Comparison of ENCODE assay signal across 15 cellular contexts in genomic region chr3:193711964-193712598, GRCh38.
DNase-seq lines count a peak whose midpoint lies in the region; ATAC-seq, FAIRE-seq and TF ChIP-seq lines count a peak whose summit lies in the region.
"Had no signal": no experiment of that assay in that cellular context is flagged by ENCODE, and none has a peak within 500 bp of the region (broad histone marks: within the 10 kb centered on the region; RNA-seq: fewer than 3 reads in every experiment).

No MANE protein-coding gene starts in this region.

- H3K9me3 Mint-ChIP-seq in activated CD8-positive, alpha-beta T cell treated with anti-CD3 and anti-CD28 coated beads, Interleukin-2, amount 10 ng/mL, durations not matched to agents 7 days and 5 days (ENCODE audit: insufficient read depth) = peaks cover 5% of the 10 kb centered on the region
- peaks cover 24% of the 10 kb centered on the region for H3K9me3 Mint-ChIP-seq in HFFc6

- H3K4me1 Mint-ChIP-seq in activated CD8-positive, alpha-beta T cell treated with anti-CD3 and anti-CD28 coated beads, Interleukin-2, amount 10 ng/mL, durations not matched to agents 7 days and 5 days (ENCODE audit: low read depth) = peaks cover 14% of the 10 kb centered on the region
- no peaks in the 10 kb centered on the region for H3K4me1 Mint-ChIP-seq in HFFc6 (ENCODE audit: low read depth)

- POLR2A ChIA-PET in activated CD8-positive, alpha-beta T cell treated with anti-CD3 and anti-CD28 coated beads, Interleukin-2, amount 10 ng/mL, durations not matched to agents 7 days and 5 days (lab: Charles Lee) = no interaction called here

- no peak for TF ChIP-seq CTCF in HFFc6 (IDR thresholded peaks at IDR 0.05)

- no peak overlapping the region for H3K4me3 Mint-ChIP-seq in activated CD8-positive, alpha-beta T cell treated with anti-CD3 and anti-CD28 coated beads, Interleukin-2, amount 10 ng/mL, durations not matched to agents 7 days and 5 days
- no peak overlapping the region for H3K4me3 Mint-ChIP-seq in HFFc6
- H3K4me3 Mint-ChIP-seq: activated CD8-positive, alpha-beta memory T cell treated with anti-CD3 and anti-CD28 coated beads, Interleukin-2, amount 10 ng/mL, durations not matched to agents 7 days and 5 days; CD14-positive monocyte; T-helper 2 cell treated with Interferon-gamma antibody and Interleukin-4, amounts not matched to agents 5 μg/mL and 100 μg/mL, for 36 hours had no signal

- no peaks in the 10 kb centered on the region for H3K27me3 Mint-ChIP-seq in activated CD8-positive, alpha-beta T cell treated with anti-CD3 and anti-CD28 coated beads, Interleukin-2, amount 10 ng/mL, durations not matched to agents 7 days and 5 days (ENCODE audit: low read depth)
- H3K27me3 Mint-ChIP-seq in HFFc6 (ENCODE audit: insufficient read depth) = no peaks in the 10 kb centered on the region; the same call in 1 of the 2 replicates
- H3K27me3 Mint-ChIP-seq: activated CD8-positive, alpha-beta memory T cell treated with anti-CD3 and anti-CD28 coated beads, Interleukin-2, amount 10 ng/mL, durations not matched to agents 7 days and 5 days had no signal

- DNase-seq in COLO829 (ENCODE audit: low spot score) (peak; percentile 24), NCI-H1417 treated with DMSO at 0.1 percent for 48 hours (lab: John Stamatoyannopoulos, UW) (peak; percentile 44), NCI-H748 (lab: John Stamatoyannopoulos, UW; ENCODE audit: unreplicated experiment) (peak; percentile 96), NCI-H2171 treated with DMSO at 0.1 percent for 48 hours (lab: John Stamatoyannopoulos, UW) (no peak), RKO (ENCODE audit: low spot score) (no peak), HFFc6 (no peak)
- no peak for DNase-seq in activated CD8-positive, alpha-beta T cell treated with anti-CD3 and anti-CD28 coated beads, Interleukin-2, amount 10 ng/mL, durations not matched to agents 7 days and 5 days
- DNase-seq: activated CD4-positive, alpha-beta T cell treated with anti-CD3 and anti-CD28 coated beads for 1 hour; activated CD8-positive, alpha-beta memory T cell treated with anti-CD3 and anti-CD28 coated beads, Interleukin-2, amount 10 ng/mL, durations not matched to agents 7 days and 5 days; activated effector memory CD4-positive, alpha-beta T cell treated with anti-CD3 and anti-CD28 coated beads, Interleukin-2, amount 50 U/mL, for 16 hours; stimulated activated CD4-positive, alpha-beta T cell treated with anti-CD3 and anti-CD28 coated beads, Interleukin-2, amount 100 ng/mL, for 48 hours had no signal

- peaks cover 9% of the 10 kb centered on the region for H3K36me3 Mint-ChIP-seq in activated CD8-positive, alpha-beta T cell treated with anti-CD3 and anti-CD28 coated beads, Interleukin-2, amount 10 ng/mL, durations not matched to agents 7 days and 5 days (ENCODE audit: low read depth)
- peaks cover 16% of the 10 kb centered on the region for H3K36me3 Mint-ChIP-seq in HFFc6 (ENCODE audit: low read depth)
- H3K36me3 Mint-ChIP-seq: CD14-positive monocyte had no signal

- FAIRE-seq in islet of Langerhans (lab: Jason Lieb, UNC) = peak; percentile 91
- FAIRE-seq: H1 had no signal

- ATAC-seq in activated CD8-positive, alpha-beta T cell treated with anti-CD3 and anti-CD28 coated beads, Interleukin-2, amount 10 ng/mL, durations not matched to agents 7 days and 5 days = no peak
- ATAC-seq: activated CD8-positive, alpha-beta memory T cell treated with anti-CD3 and anti-CD28 coated beads, Interleukin-2, amount 10 ng/mL, durations not matched to agents 7 days and 5 days had no signal

- CTCF ChIA-PET in activated CD8-positive, alpha-beta T cell treated with anti-CD3 and anti-CD28 coated beads, Interleukin-2, amount 10 ng/mL, durations not matched to agents 7 days and 5 days (lab: Charles Lee) = no interaction called here

- H3K27ac Mint-ChIP-seq in activated CD8-positive, alpha-beta T cell treated with anti-CD3 and anti-CD28 coated beads, Interleukin-2, amount 10 ng/mL, durations not matched to agents 7 days and 5 days = no peak overlapping the region
- H3K27ac Mint-ChIP-seq in HFFc6 = no peak overlapping the region
- H3K27ac Mint-ChIP-seq: activated CD8-positive, alpha-beta memory T cell treated with anti-CD3 and anti-CD28 coated beads, Interleukin-2, amount 10 ng/mL, durations not matched to agents 7 days and 5 days; T-helper 2 cell treated with Interferon-gamma antibody and Interleukin-4, amounts not matched to agents 5 μg/mL and 100 μg/mL, for 36 hours had no signal

Comparison
In these comparisons a context has a peak if more than half of its experiments do, and no peak if none do; other contexts are left out.
1. DNase-seq: peak in COLO829 (single experiment), NCI-H1417 treated with DMSO at 0.1 percent for 48 hours (single experiment) and NCI-H748 (single experiment); none in NCI-H2171 treated with DMSO at 0.1 percent for 48 hours (single experiment), activated CD8-positive, alpha-beta T cell treated with anti-CD3 and anti-CD28 coated beads, Interleukin-2, amount 10 ng/mL, durations not matched to agents 7 days and 5 days (single experiment), RKO (single experiment) and HFFc6 (single experiment).